17 cellular contexts compared by ENCODE assay signal in genomic region chr10:123394382-123394781, GRCh38.
DNase-seq lines count a peak whose midpoint lies in the region; ATAC-seq and TF ChIP-seq lines count a peak whose summit lies in the region.
"Had no signal": no experiment of that assay in that cellular context is flagged by ENCODE, and none has a peak within 500 bp of the region (broad histone marks: within the 10 kb centered on the region; RNA-seq: fewer than 3 reads in every experiment).

No MANE protein-coding gene starts in this region.

- TF ChIP-seq CTCF in GM12865 (IDR thresholded peaks at IDR 0.05; ENCODE audit: insufficient read depth, low read depth, low read length, missing control alignments) (no peak), OCI-LY3 (IDR thresholded peaks at IDR 0.05; ENCODE audit: low read depth, low read length) (no peak), body of pancreas (IDR thresholded peaks at IDR 0.05) (no peak)

- H3K9me3 ChIP-seq in OCI-LY3 (ENCODE audit: insufficient read depth, low read length) (peaks cover 7% of the 10 kb centered on the region; the same call in 1 of the 2 replicates), body of pancreas (no peaks in the 10 kb centered on the region)
- H3K9me3 ChIP-seq: Caco-2 had no signal

- H3K27ac ChIP-seq in OCI-LY3 (ENCODE audit: low read length) (peak overlapping the region; percentile 99), caudate nucleus (ENCODE audit: low read depth, low read length) (no peak overlapping the region), body of pancreas (no peak overlapping the region)
- H3K27ac ChIP-seq: C4-2B, GM23248 had no signal

- 27 to 57% methylated on average over 1 of the region's 1 CpG for WGBS in body of pancreas, 2 donors

- intact Hi-C loops in body of pancreas (cut with DNase I) = no loop called here

- DNase-seq in GM12865 (ENCODE audit: low read depth) = no peak
- peak; percentile 7 for DNase-seq in islet precursor cell
- DNase-seq in NCI-H1694 (lab: John Stamatoyannopoulos, UW) = no peak
- DNase-seq in caudate nucleus (lab: John Stamatoyannopoulos, UW) = no peak
- DNase-seq in body of pancreas = no peak
- DNase-seq: Caco-2; CD4-positive, CD25-positive, alpha-beta regulatory T cell; CD8-positive, alpha-beta T cell; DMS153; DND-41; EL; GDM1; GM23248; H7; HCEC 1CT had no signal

- H3K4me3 ChIP-seq in GM12865 (ENCODE audit: low read depth, low read length) = peak overlapping the region; percentile 75
- H3K4me3 ChIP-seq in OCI-LY3 (ENCODE audit: low read length) = no peak overlapping the region
- no peak overlapping the region for H3K4me3 ChIP-seq in body of pancreas
- H3K4me3 ChIP-seq: GM23248 had no signal

- H3K27me3 ChIP-seq in OCI-LY3 (ENCODE audit: low read depth, low read length) (no peaks in the 10 kb centered on the region), body of pancreas (no peaks in the 10 kb centered on the region)

- no peak for TF ChIP-seq POLR2A in body of pancreas (IDR thresholded peaks at IDR 0.05)

- H2AFZ ChIP-seq in OCI-LY3 (ENCODE audit: low read depth, low read length) = no peak overlapping the region
- H2AFZ ChIP-seq: GM23248 had no signal

- no peaks in the 10 kb centered on the region for H3K79me2 ChIP-seq in OCI-LY3 (ENCODE audit: low read length)

- peaks cover 23% of the 10 kb centered on the region for H3K36me3 ChIP-seq in OCI-LY3 (replicated peaks; ENCODE audit: low read depth, low read length)
- no peaks in the 10 kb centered on the region for H3K36me3 ChIP-seq in body of pancreas (replicated peaks in 1 of 2; ENCODE audit: insufficient read depth in 1 of 2, low read depth in 2 of 2)

- H3K4me2 ChIP-seq in OCI-LY3 (ENCODE audit: low read length) = peak overlapping the region; percentile 97; the same call in 1 of the 2 replicates

- no peak for ATAC-seq in body of pancreas
- ATAC-seq: CD8-positive, alpha-beta T cell had no signal

- H4K20me1 ChIP-seq in OCI-LY3 (ENCODE audit: insufficient read depth, low read length) = no peaks in the 10 kb centered on the region

- H3K4me1 ChIP-seq in OCI-LY3 (ENCODE audit: low read length) = peaks cover 94% of the 10 kb centered on the region
- H3K4me1 ChIP-seq in body of pancreas = no peaks in the 10 kb centered on the region
- H3K4me1 ChIP-seq: Caco-2 had no signal

- H3K9ac ChIP-seq in OCI-LY3 (ENCODE audit: low read length) = peak overlapping the region; percentile 100
- H3K9ac ChIP-seq: GM23248 had no signal
